8 cellular contexts compared by ENCODE assay signal in the genomic region with DNA sequence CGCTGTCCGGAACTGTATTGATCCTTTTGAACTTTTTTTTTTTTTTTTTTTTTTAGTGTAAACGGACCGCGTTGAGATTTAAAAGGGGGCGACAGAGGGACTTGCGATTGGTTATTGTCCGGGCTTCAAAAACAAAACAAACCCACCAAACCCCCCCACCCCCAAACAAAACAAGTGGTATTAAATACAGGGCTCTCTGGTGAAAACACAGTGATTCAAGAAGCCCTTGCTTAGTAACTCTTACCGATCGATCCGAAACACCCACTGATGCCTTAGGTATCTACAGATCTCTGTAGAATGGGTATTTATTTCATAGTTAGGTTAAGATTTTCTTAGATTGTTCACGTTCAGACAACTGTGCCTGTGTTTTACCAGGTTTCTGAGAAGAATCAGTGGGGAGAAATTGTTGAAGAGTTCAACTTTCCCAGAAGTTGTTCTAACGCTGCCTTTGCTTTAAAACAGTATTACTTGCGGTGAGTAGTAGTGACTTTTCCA. TPM values are rescaled to one million over a fixed set of nuclear protein-coding genes. Genes with fewer than 3 reads are reported as not detected.
DNase-seq lines count a peak whose midpoint lies in the region; ATAC-seq, FAIRE-seq and TF ChIP-seq lines count a peak whose summit lies in the region.

No MANE protein-coding gene starts in this region.

- FAIRE-seq in H54 (lab: Jason Lieb, UNC): peak; percentile 43

- CTCF ChIA-PET in AG04450 (lab: Charles Lee): interaction anchor here (0.7 to 1.7 kb wide), 2 partner anchors 187 to 322 kb away, joined by 7 to 11 read pairs; no protein-coding TSS in a partner anchor

- TF ChIP-seq POLR2A in H54 (IDR thresholded peaks at IDR 0.05; ENCODE audit: low read depth, low read length) (no peak), uterus (IDR thresholded peaks at IDR 0.05) (no peak)

- H3K9me3 ChIP-seq in AG04450 (ENCODE audit: control insufficient read depth, insufficient read depth, low read length) (no peaks in the 10 kb centered on the region), RWPE2 (ENCODE audit: severe bottlenecking) (no peaks in the 10 kb centered on the region), mucosa of stomach (ENCODE audit: control insufficient read depth, low read length) (no peaks in the 10 kb centered on the region), uterus (no peaks in the 10 kb centered on the region)

- H3K27me3 ChIP-seq in AG04450 (ENCODE audit: control insufficient read depth, insufficient read depth, low read length): no peaks in the 10 kb centered on the region
- H3K27me3 ChIP-seq in RWPE2 (ENCODE audit: insufficient read depth, poor library complexity, severe bottlenecking): no peaks in the 10 kb centered on the region
- no peaks in the 10 kb centered on the region for H3K27me3 ChIP-seq in mucosa of stomach (ENCODE audit: control insufficient read depth, insufficient read depth, low read length)
- H3K27me3 ChIP-seq in uterus: no peaks in the 10 kb centered on the region

- H3K36me3 ChIP-seq in RWPE2 (ENCODE audit: low read depth): peaks cover 38% of the 10 kb centered on the region
- no peaks in the 10 kb centered on the region for H3K36me3 ChIP-seq in mucosa of stomach (ENCODE audit: control insufficient read depth, insufficient read depth, low read length)
- no peaks in the 10 kb centered on the region for H3K36me3 ChIP-seq in uterus

- peaks cover 17% of the 10 kb centered on the region for H3K4me1 ChIP-seq in RWPE2 (ENCODE audit: insufficient read depth, poor library complexity, severe bottlenecking)
- H3K4me1 ChIP-seq in mucosa of stomach (ENCODE audit: control insufficient read depth, insufficient read depth, low read length): peaks cover 4% of the 10 kb centered on the region
- H3K4me1 ChIP-seq in uterus: peaks cover 0 to 11% of the 10 kb centered on the region in 2 donors

- POLR2A ChIA-PET in AG04450 (lab: Yijun Ruan, JAX): no interaction called here

- H3K9ac ChIP-seq in mucosa of stomach (ENCODE audit: low read length): peak overlapping the region; percentile 92

- ATAC-seq in RWPE2 (ENCODE audit: low read depth) (no peak), HG03045 (IDR thresholded peaks at IDR 0.05; ENCODE audit: unreplicated experiment) (no peak)

- H3K4me3 ChIP-seq in AG04450 (ENCODE audit: low read depth, low read length) (peak overlapping the region; percentile 88), RWPE2 (ENCODE audit: severe bottlenecking) (peak overlapping the region; percentile 69), mucosa of stomach (ENCODE audit: low read length) (peak overlapping the region; percentile 66), uterus (peak overlapping the region; percentile 83 to 93)

- H3K27ac ChIP-seq in AG04450 (ENCODE audit: low read depth, low read length) (peak overlapping the region; percentile 82), RWPE2 (ENCODE audit: poor library complexity, severe bottlenecking) (peak overlapping the region; percentile 93), uterus (peak overlapping the region; percentile 99 to 100)

- DNase-seq in AG04450 (ENCODE audit: low read depth, low spot score) (no peak), H54 (ENCODE audit: insufficient read length, low spot score) (no peak), RWPE2 (ENCODE audit: low spot score) (no peak), dermis blood vessel endothelial cell (peak; percentile 65), uterus (no peak)
- no peak for DNase-seq in effector CD4-positive, alpha-beta T cell

- intact Hi-C loops in uterus (cut with DNase I; ENCODE audit: low total_unique reads): no loop called here

- TF ChIP-seq CTCF in AG04450 (IDR thresholded peaks at IDR 0.05; ENCODE audit: low read depth, low read length) (no peak), RWPE2 (IDR thresholded peaks at IDR 0.05; ENCODE audit: poor library complexity, severe bottlenecking) (no peak), uterus (IDR thresholded peaks at IDR 0.05) (no peak)

RNA-seq across cellular contexts. Expression of gene ARID2, which starts 1.4 kb away (rescaled TPM):
- 16.0 and 18.5 TPM in 2 replicates for polyA plus RNA-seq in AG04450 (2011; rRNA removed)
- polyA minus RNA-seq in AG04450 (2011; rRNA and poly(A)+ RNA removed): 44.3 and 62.7 TPM in 2 replicates
- 18.4 and 20.7 TPM in 2 replicates for total RNA-seq in dermis blood vessel endothelial cell
- total RNA-seq in uterus: 100 to 1,000 TPM in 1 of 4 donors, 10 to 100 TPM in 3; 24.3 to 112 (median 56.8) TPM
